ENCODE assay signal across 8 cellular contexts in genomic region chr9:114405294-114406034, GRCh38. TPM values are rescaled to one million over a fixed set of nuclear protein-coding genes. Genes with fewer than 3 reads are reported as not detected.
DNase-seq lines count a peak whose midpoint lies in the region; ATAC-seq and TF ChIP-seq lines count a peak whose summit lies in the region.

No MANE protein-coding gene starts in this region.

- no peaks in the 10 kb centered on the region for H3K27me3 ChIP-seq in DND-41 (ENCODE audit: insufficient read depth, low read length, poor library complexity)
- H3K27me3 ChIP-seq in PC-3 (ENCODE audit: low read length), result no peaks in the 10 kb centered on the region
- no peaks in the 10 kb centered on the region for H3K27me3 ChIP-seq in neural progenitor cell
- H3K27me3 ChIP-seq in testis, result no peaks in the 10 kb centered on the region

- H3K36me3 ChIP-seq in DND-41 (ENCODE audit: insufficient read depth, low read length) (no peaks in the 10 kb centered on the region), PC-3 (ENCODE audit: low read depth, low read length) (no peaks in the 10 kb centered on the region), neural progenitor cell (no peaks in the 10 kb centered on the region), testis (ENCODE audit: low read depth, missing control alignments) (no peaks in the 10 kb centered on the region)

- intact Hi-C loops in PC-3 (cut with micrococcal nuclease) (loop anchor here (1.0 to 10.0 kb wide), 2 partner anchors 102 to 249 kb away; partner anchors contain the start of gene TEX53), testis (cut with DNase I; ENCODE audit: low total_unique reads) (no loop called here)

- no peak for TF ChIP-seq POLR2A in testis (IDR thresholded peaks at IDR 0.05)

- 0 out of 2 replicates have a peak overlapping the region, but pooled peaks have one; percentile 18 for H3K4me2 ChIP-seq in DND-41 (ENCODE audit: insufficient read depth, low read length)
- no peak overlapping the region for H3K4me2 ChIP-seq in PC-3 (ENCODE audit: low read length)
- H3K4me2 ChIP-seq in neural progenitor cell, result no peak overlapping the region

- H2AFZ ChIP-seq in DND-41 (ENCODE audit: low read depth, low read length) (peak overlapping the region; percentile 58), PC-3 (ENCODE audit: low read length) (no peak overlapping the region), neural progenitor cell (replicated peaks) (peak overlapping the region; percentile 26)

- H3K9me3 Mint-ChIP-seq in neural progenitor cell, result no peaks in the 10 kb centered on the region

- H3K9me3 ChIP-seq in DND-41 (ENCODE audit: insufficient read depth, low read length, severe bottlenecking) (no peaks in the 10 kb centered on the region), PC-3 (ENCODE audit: low read length) (no peaks in the 10 kb centered on the region), neural progenitor cell (ENCODE audit: low read depth) (no peaks in the 10 kb centered on the region), testis (no peaks in the 10 kb centered on the region)

- H3K27ac ChIP-seq in DND-41 (ENCODE audit: low read length) (no peak overlapping the region), PC-3 (ENCODE audit: low read length) (no peak overlapping the region), neural progenitor cell (no peak overlapping the region), testis (no peak overlapping the region)

- ATAC-seq in DND-41 (ENCODE audit: insufficient read depth, low read depth) (peak; percentile 99), GM21515 (IDR thresholded peaks at IDR 0.05; ENCODE audit: unreplicated experiment) (peak; percentile 86), PC-3 (peak; percentile 84)

- BruUV-seq in PC-3 (replicated peaks; lab: Mats Ljungman, UMichigan), result no TSS peak

- POLR2A ChIA-PET in PC-3 (lab: Charles Lee; ENCODE audit: unreplicated experiment), result no interaction called here

- H3K4me3 ChIP-seq in DND-41 (ENCODE audit: low read depth in 1 of 2, low read length in 2 of 2), result no peak overlapping the region
- H3K4me3 ChIP-seq in PC-3 (ENCODE audit: low read length), result no peak overlapping the region
- H3K4me3 ChIP-seq in neural progenitor cell, result no peak overlapping the region
- no peak overlapping the region for H3K4me3 ChIP-seq in testis

- no peak overlapping the region for H3K9ac ChIP-seq in DND-41 (ENCODE audit: low read depth, low read length)
- H3K9ac ChIP-seq in PC-3 (ENCODE audit: low read length), result no peak overlapping the region
- H3K9ac ChIP-seq in neural progenitor cell, result no peak overlapping the region

- H4K20me1 ChIP-seq in DND-41 (ENCODE audit: insufficient read depth, low read length) (no peaks in the 10 kb centered on the region), PC-3 (ENCODE audit: low read length) (no peaks in the 10 kb centered on the region), neural progenitor cell (ENCODE audit: low read depth) (no peaks in the 10 kb centered on the region)

- no peak overlapping the region for H3K4me3 Mint-ChIP-seq in neural progenitor cell

- no peaks in the 10 kb centered on the region for H3K9me2 ChIP-seq in PC-3 (replicated peaks; ENCODE audit: low read length)

- 39 to 57% methylated on average over 10 to 15 of the region's 15 CpGs for WGBS in testis, 2 donors

- peaks cover 14% of the 10 kb centered on the region for H3K27me3 Mint-ChIP-seq in neural progenitor cell (ENCODE audit: insufficient read depth, low read depth)

- peaks cover 7% of the 10 kb centered on the region for H3K4me1 ChIP-seq in DND-41 (ENCODE audit: insufficient read depth, low read length)
- H3K4me1 ChIP-seq in PC-3 (ENCODE audit: insufficient read depth, low read length), result no peaks in the 10 kb centered on the region
- H3K4me1 ChIP-seq in neural progenitor cell, result peaks cover 7% of the 10 kb centered on the region
- H3K4me1 ChIP-seq in testis, result no peaks in the 10 kb centered on the region

- peaks cover 17% of the 10 kb centered on the region for H3K4me1 Mint-ChIP-seq in neural progenitor cell

- peak; percentile 83 for DNase-seq in DND-41
- DNase-seq in HT1080 (ENCODE audit: low read depth), result peak; percentile 85
- peak; percentile 73 for DNase-seq in PC-3
- DNase-seq in activated T-cell treated with anti-CD3 and anti-CD28 coated beads, Interleukin-2, amount 50 U/mL, for 48 hours, result peak; percentile 84 to 87
- peak; percentile 84 for DNase-seq in fibroblast of peridontal ligament (ENCODE audit: extremely low read depth)
- peak; percentile 87 for DNase-seq in neural progenitor cell (ENCODE audit: low spot score)
- peak; percentile 81 for DNase-seq in testis

- no peak overlapping the region for H3K27ac Mint-ChIP-seq in neural progenitor cell

- H3F3A ChIP-seq in PC-3 (ENCODE audit: low read length, unreplicated experiment), result no peaks in the 10 kb centered on the region
- H3F3A ChIP-seq in neural progenitor cell (ENCODE audit: low read depth), result no peaks in the 10 kb centered on the region

- TF ChIP-seq CTCF in DND-41 (IDR thresholded peaks at IDR 0.05; ENCODE audit: borderline replicate concordance, extremely low read depth, low read length, poor library complexity, severe bottlenecking), result peak; percentile 89
- peak; percentile 77 for TF ChIP-seq CTCF in PC-3 (conservative IDR thresholded peaks at IDR 0.05; ENCODE audit: low read depth, low read length)
- TF ChIP-seq CTCF in neural progenitor cell (IDR thresholded peaks at IDR 0.05), result peak; percentile 85
- peak; percentile 57 to 69 (median 65) for TF ChIP-seq CTCF in testis (IDR thresholded peaks at IDR 0.05)

- CTCF ChIA-PET in PC-3 (lab: Charles Lee), result interaction anchor here (0.6 to 1.2 kb wide), 5 partner anchors 12 to 248 kb away, joined by 3 to 10 read pairs (median 4); no protein-coding TSS in a partner anchor

- no peaks in the 10 kb centered on the region for H3K79me2 ChIP-seq in DND-41 (ENCODE audit: insufficient read depth, low read length)
- H3K79me2 ChIP-seq in PC-3 (ENCODE audit: low read length), result no peaks in the 10 kb centered on the region
- no peaks in the 10 kb centered on the region for H3K79me2 ChIP-seq in neural progenitor cell (ENCODE audit: low read depth)

- H3K36me3 Mint-ChIP-seq in neural progenitor cell, result no peaks in the 10 kb centered on the region

RNA-seq across cellular contexts. Expression of gene AKNA, which starts 17.7 kb away (rescaled TPM):
- 3.8 and 4.2 TPM in 2 replicates for total RNA-seq in HT1080 (2014; rRNA removed; shearing (Covaris generic))
- 4.9 and 5.9 TPM in 2 replicates for polyA plus RNA-seq in HT1080 (2015; cell fraction: cytosol; rRNA removed)
- polyA plus RNA-seq in HT1080 (2015; cell fraction: nucleus; rRNA removed), result 4.9 and 7.4 TPM in 2 replicates
- total RNA-seq in PC-3 (2014; rRNA removed) (7.6 and 9.1 TPM in 2 replicates), neural progenitor cell (ENCODE audit: low replicate concordance) (11.4 and 13.4 TPM in 2 replicates), testis (10 to 100 TPM; 21.2 to 31.5 TPM)
- 20.6 TPM for polyA plus RNA-seq in testis (ENCODE audit: insufficient read depth, low read depth, low replicate concordance)
